In the genomic region with DNA sequence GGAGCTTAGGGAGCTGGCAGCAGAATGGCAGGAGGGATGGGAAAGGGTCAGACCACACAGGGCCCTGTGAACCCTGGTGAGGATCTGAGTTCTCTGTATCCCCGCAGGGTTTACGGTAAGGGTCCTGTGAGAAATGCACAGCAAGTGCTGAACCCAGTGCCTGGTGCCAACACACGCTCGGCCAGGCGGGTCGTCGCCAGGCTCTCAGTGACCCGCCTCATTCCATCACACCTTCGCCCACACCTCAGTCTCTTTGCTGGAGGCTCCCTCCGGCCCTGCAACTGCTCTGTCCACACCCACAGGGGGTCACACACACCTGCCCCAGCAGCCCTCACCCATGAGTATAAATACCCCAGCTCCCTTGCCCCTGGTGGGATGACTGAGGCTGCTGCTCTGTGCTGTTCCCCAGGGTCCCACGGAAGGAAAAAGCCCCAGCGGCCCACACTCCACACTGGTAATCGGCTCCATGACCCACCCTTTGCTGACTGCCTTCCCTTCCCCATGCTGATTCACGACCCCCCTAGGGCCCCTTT, we compare ENCODE assay signal across 19 cellular contexts.
"Had no signal": no experiment of that assay in that cellular context is flagged by ENCODE, and none has a peak within 500 bp of the region (broad histone marks: within the 10 kb centered on the region; RNA-seq: fewer than 3 reads in every experiment).

No MANE protein-coding gene starts in this region.

- H3K4me1 Mint-ChIP-seq: natural killer cell had no signal

- H3K9me3 ChIP-seq: heart left ventricle, spleen, stomach, thoracic aorta had no signal

- ATAC-seq: esophagus mucosa, heart left ventricle, left lobe of liver, natural killer cell, sciatic nerve had no signal

- H3K27ac ChIP-seq: heart left ventricle, stomach, thoracic aorta had no signal

- H3K4me3 ChIP-seq: heart left ventricle, spleen, stomach, thoracic aorta had no signal

- H3K27ac Mint-ChIP-seq: natural killer cell had no signal

- H3K9me3 Mint-ChIP-seq: natural killer cell had no signal

- H3K27me3 ChIP-seq: dorsolateral prefrontal cortex, heart left ventricle, spleen, stomach had no signal

- DNase-seq: cortex of kidney; dorsolateral prefrontal cortex; effector CD8-positive, alpha-beta T cell; heart left ventricle; hippocampal formation; kidney glomerular epithelial cell; mammary epithelial cell; natural killer cell; spleen; stimulated activated CD4-positive, alpha-beta T cell treated with anti-CD3 and anti-CD28 coated beads, Interleukin-15, amount 100 ng/mL, for 24 hours; stimulated activated CD4-positive, alpha-beta T cell treated with anti-CD3 and anti-CD28 coated beads, Interleukin-1b, Interleukin-23, amount 100 ng/mL, for 48 hours; stimulated activated CD4-positive, alpha-beta T cell treated with anti-CD3 and anti-CD28 coated beads, Interleukin-4, amount 100 ng/mL, for 24 hours; stimulated activated naive CD4-positive, alpha-beta T cell; stomach; trophoblast cell had no signal

- H3K36me3 Mint-ChIP-seq: natural killer cell had no signal

- H3K4me3 Mint-ChIP-seq: natural killer cell had no signal
